ENCODE assay signal across 29 cellular contexts in the genomic region with DNA sequence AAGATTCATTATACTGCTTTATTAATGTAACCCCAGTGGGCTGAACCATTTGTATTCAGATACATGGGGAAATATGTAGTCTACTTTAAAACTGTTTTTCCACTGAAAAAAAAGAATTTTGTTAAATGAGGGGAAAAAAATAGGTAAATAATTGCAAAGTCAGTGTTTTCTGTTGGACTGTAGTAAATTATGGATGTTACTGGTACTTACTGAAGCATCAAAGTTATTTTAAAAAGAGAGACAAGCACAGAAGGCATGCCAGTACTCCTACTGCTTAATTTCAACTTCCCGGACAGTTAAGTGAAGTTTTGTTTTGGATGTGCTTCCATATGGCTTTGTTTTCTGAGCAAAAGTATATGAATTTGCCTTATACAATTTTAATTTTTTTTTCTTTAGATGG.
"Had no signal": no experiment of that assay in that cellular context is flagged by ENCODE, and none has a peak within 500 bp of the region (broad histone marks: within the 10 kb centered on the region; RNA-seq: fewer than 3 reads in every experiment).

No MANE protein-coding gene starts in this region.

- H3K9me3 Mint-ChIP-seq: activated T-cell treated with anti-CD3 and anti-CD28 coated beads, Interleukin-2, amount 50 U/mL, for 24 hours; activated T-helper 2 cell treated with anti-CD3 and anti-CD28 coated beads, Interferon-gamma antibody, Interleukin-2, Interleukin-4, amounts not matched to agents 10 μg/mL and 5 μg/mL and 100 μg/mL, durations not matched to agents 14 hours and 24 hours and 36 hours; T-helper 2 cell treated with Interferon-gamma antibody and Interleukin-4, amounts not matched to agents 5 μg/mL and 100 μg/mL, for 36 hours had no signal

- H3K27ac Mint-ChIP-seq: activated CD4-positive, alpha-beta T cell treated with anti-CD3 and anti-CD28 coated beads, Interleukin-2, amount 10 ng/mL, durations not matched to agents 24 days and 14 days; activated CD8-positive, alpha-beta T cell treated with anti-CD3 and anti-CD28 coated beads, Interleukin-2, amount 10 ng/mL, durations not matched to agents 7 days and 5 days; activated naive CD4-positive, alpha-beta T cell treated with anti-CD3 and anti-CD28 coated beads, Interleukin-2, amount 50 U/mL, for 24 hours; activated naive CD8-positive, alpha-beta T cell treated with anti-CD3 and anti-CD28 coated beads, Interleukin-2, amount 10 ng/mL, durations not matched to agents 7 days and 5 days; activated T-cell treated with anti-CD3 and anti-CD28 coated beads, Interleukin-2, amount 50 U/mL, for 24 hours; activated T-helper 2 cell treated with anti-CD3 and anti-CD28 coated beads, Interferon-gamma antibody, Interleukin-2, Interleukin-4, amounts not matched to agents 10 μg/mL and 5 μg/mL and 100 μg/mL, durations not matched to agents 14 hours and 24 hours and 36 hours; IgD-negative memory B cell; T-helper 2 cell treated with Interferon-gamma antibody and Interleukin-4, amounts not matched to agents 5 μg/mL and 100 μg/mL, for 36 hours had no signal

- ATAC-seq: activated CD8-positive, alpha-beta T cell treated with anti-CD3 and anti-CD28 coated beads, Interleukin-2, amount 10 ng/mL, durations not matched to agents 7 days and 5 days; PC-3 had no signal

- H3K27me3 ChIP-seq: ascending aorta, cardiac muscle cell, Peyer's patch had no signal

- H3K9me3 ChIP-seq: ascending aorta, Peyer's patch had no signal

- H3K4me1 ChIP-seq: ascending aorta, Peyer's patch had no signal

- H3K27ac ChIP-seq: ascending aorta, cardiac muscle cell, Peyer's patch, RWPE1 had no signal

- H3K27me3 Mint-ChIP-seq: activated CD4-positive, alpha-beta T cell treated with anti-CD3 and anti-CD28 coated beads, Interleukin-2, amount 10 ng/mL, durations not matched to agents 24 days and 14 days; activated naive CD4-positive, alpha-beta T cell treated with anti-CD3 and anti-CD28 coated beads, Interleukin-2, amount 50 U/mL, for 24 hours; activated naive CD8-positive, alpha-beta T cell treated with anti-CD3 and anti-CD28 coated beads, Interleukin-2, amount 10 ng/mL, durations not matched to agents 7 days and 5 days; activated T-cell treated with anti-CD3 and anti-CD28 coated beads, Interleukin-2, amount 50 U/mL, for 24 hours; IgD-negative memory B cell had no signal

- H3K4me3 ChIP-seq: ascending aorta, cardiac muscle cell, Peyer's patch had no signal

- H3K4me3 Mint-ChIP-seq: activated CD4-positive, alpha-beta T cell treated with anti-CD3 and anti-CD28 coated beads, Interleukin-2, amount 10 ng/mL, durations not matched to agents 24 days and 14 days; activated CD8-positive, alpha-beta T cell treated with anti-CD3 and anti-CD28 coated beads, Interleukin-2, amount 10 ng/mL, durations not matched to agents 7 days and 5 days; activated naive CD4-positive, alpha-beta T cell treated with anti-CD3 and anti-CD28 coated beads, Interleukin-2, amount 50 U/mL, for 24 hours; activated naive CD8-positive, alpha-beta T cell treated with anti-CD3 and anti-CD28 coated beads, Interleukin-2, amount 10 ng/mL, durations not matched to agents 7 days and 5 days; activated T-cell treated with anti-CD3 and anti-CD28 coated beads, Interleukin-2, amount 50 U/mL, for 24 hours; IgD-negative memory B cell; T-helper 2 cell treated with Interferon-gamma antibody and Interleukin-4, amounts not matched to agents 5 μg/mL and 100 μg/mL, for 36 hours had no signal

- DNase-seq: activated CD4-positive, alpha-beta T cell treated with anti-CD3 and anti-CD28 coated beads, Interleukin-2, amount 10 ng/mL, durations not matched to agents 24 days and 14 days; activated CD4-positive, alpha-beta T cell treated with anti-CD3 and anti-CD28 coated beads, Interleukin-2, amount 50 U/mL, for 4 hours; activated CD8-positive, alpha-beta T cell treated with anti-CD3 and anti-CD28 coated beads, Interleukin-2, amount 10 ng/mL, durations not matched to agents 7 days and 5 days; activated gamma-delta T cell; activated naive CD4-positive, alpha-beta T cell treated with Interleukin-2 at 50 U/mL for 16 hours; activated naive CD8-positive, alpha-beta T cell treated with anti-CD3 and anti-CD28 coated beads, Interleukin-2, amount 10 ng/mL, durations not matched to agents 7 days and 5 days; activated T-cell treated with anti-CD3 and anti-CD28 coated beads, Interleukin-2, amount 50 U/mL, for 24 hours; amygdala; Kasumi-1; KG1; MM.1S; MV-4-11; NCI-H1092; NCI-H1436 treated with DMSO at 0.1 percent for 48 hours; NCI-H1694 treated with DMSO at 0.1 percent for 48 hours; NCI-H2029; NCI-H345; NK-92 treated with Interleukin-12 subunit alpha and Interleukin-12 subunit beta, amount 100 ng/mL, for 24 hours; PC-3; Peyer's patch; Right ventricle myocardium superior had no signal

- FAIRE-seq: TTC549 had no signal

- H3K4me1 Mint-ChIP-seq: activated CD4-positive, alpha-beta T cell treated with anti-CD3 and anti-CD28 coated beads, Interleukin-2, amount 10 ng/mL, durations not matched to agents 24 days and 14 days; activated naive CD4-positive, alpha-beta T cell treated with anti-CD3 and anti-CD28 coated beads, Interleukin-2, amount 50 U/mL, for 24 hours had no signal
